ENCODE assay signal across 10 cellular contexts in genomic region chr15:72141171-72142084, GRCh38. TPM values are rescaled to one million over a fixed set of nuclear protein-coding genes. Genes with fewer than 3 reads are reported as not detected.
DNase-seq lines count a peak whose midpoint lies in the region; ATAC-seq and TF ChIP-seq lines count a peak whose summit lies in the region.
"Had no signal": no experiment of that assay in that cellular context is flagged by ENCODE, and none has a peak within 500 bp of the region (broad histone marks: within the 10 kb centered on the region; RNA-seq: fewer than 3 reads in every experiment).

No MANE protein-coding gene starts in this region.

- no peak overlapping the region for H3K27ac ChIP-seq in liver (ENCODE audit: low read depth in 1 of 2, low read length in 2 of 2)
- H3K27ac ChIP-seq in gastroesophageal sphincter = peak overlapping the region in 2 of 4 donors; percentile 23 to 53

- no peaks in the 10 kb centered on the region for H3K27me3 ChIP-seq in liver (ENCODE audit: control insufficient read depth in 4 of 4, insufficient read depth in 4 of 4, low read length in 3 of 4)
- no peaks in the 10 kb centered on the region for H3K27me3 ChIP-seq in gastroesophageal sphincter

- H3K9me3 ChIP-seq in liver (ENCODE audit: control insufficient read depth in 4 of 4, low read length in 3 of 4) (no peaks in the 10 kb centered on the region), gastroesophageal sphincter (no peaks in the 10 kb centered on the region)

- in situ Hi-C loops in KBM-7 (cut with MboI; ENCODE audit: low pct_unique_long_range_greater_than_20kb, low sequenced_read_pairs) = no loop called here

- no peak for TF ChIP-seq EP300 in gastroesophageal sphincter (IDR thresholded peaks at IDR 0.05)

- TF ChIP-seq POLR2A in gastroesophageal sphincter (IDR thresholded peaks at IDR 0.05) = no peak

- H3K9ac ChIP-seq in liver (ENCODE audit: low read depth in 1 of 2, low read length in 2 of 2) = no peak overlapping the region

- peak in 1 of 2 donors; percentile 17 for TF ChIP-seq RAD21 in liver (IDR thresholded peaks at IDR 0.05)

- ATAC-seq in GM18511 (IDR thresholded peaks at IDR 0.05; ENCODE audit: unreplicated experiment) = peak; percentile 100
- peak; percentile 100 for ATAC-seq in GM21786 (IDR thresholded peaks at IDR 0.05; ENCODE audit: unreplicated experiment)
- no peak for ATAC-seq in gastroesophageal sphincter

- H3K36me3 ChIP-seq in liver (ENCODE audit: control insufficient read depth in 4 of 4, insufficient read depth in 3 of 4, low read depth in 1 of 4, low read length in 3 of 4) (no peaks in the 10 kb centered on the region), gastroesophageal sphincter (peaks cover 0 to 5% of the 10 kb centered on the region in 2 donors)

- DNase-seq in KBM-7 (peak; percentile 67), dedifferentiated amniotic fluid mesenchymal stem cell (ENCODE audit: extremely low spot score) (no peak), COLO829 (ENCODE audit: low spot score) (no peak), NCI-H2171 treated with DMSO at 0.1 percent for 48 hours (lab: John Stamatoyannopoulos, UW) (no peak)
- DNase-seq: activated CD4-positive, alpha-beta T cell treated with anti-CD3 and anti-CD28 coated beads, Interleukin-2, amount 10 ng/mL, durations not matched to agents 24 days and 14 days; GOT3 had no signal

- no peak overlapping the region for H3K4me3 ChIP-seq in liver (ENCODE audit: low read depth in 1 of 3, low read length in 3 of 3)
- H3K4me3 ChIP-seq in gastroesophageal sphincter = no peak overlapping the region

- peaks cover 0 to 8% (median 3%) of the 10 kb centered on the region in 4 donors for H3K4me1 ChIP-seq in liver (ENCODE audit: control insufficient read depth in 4 of 4, insufficient read depth in 4 of 4, low read length in 3 of 4)
- peaks cover 0 to 14% (median 2%) of the 10 kb centered on the region in 3 donors for H3K4me1 ChIP-seq in gastroesophageal sphincter

- TF ChIP-seq CTCF in liver (IDR thresholded peaks at IDR 0.05; ENCODE audit: low read depth, low read length, missing input control) (no peak), gastroesophageal sphincter (IDR thresholded peaks at IDR 0.05) (no peak)

- 55% methylated on average over 4 of the region's 4 CpGs for WGBS in liver
- 36 to 62% methylated on average over 4 of the region's 4 CpGs for WGBS in gastroesophageal sphincter (ENCODE audit: low coverage in 1 of 2), 2 donors

TF ChIP-seq in liver, 16 proteins besides CTCF, POLR2A, EP300 and RAD21:
- TF ChIP-seq NR2F2 (IDR thresholded peaks at IDR 0.05) (peak; percentile 48), MAX (IDR thresholded peaks at IDR 0.05) (no peak), SP1 (IDR thresholded peaks at IDR 0.05) (no peak), RXRA (IDR thresholded peaks at IDR 0.05) (peak; percentile 29 to 43), FOXA2 (IDR thresholded peaks at IDR 0.05) (peak; percentile 50), JUND (IDR thresholded peaks at IDR 0.05) (peak; percentile 34 to 35), HNF4A (conservative IDR thresholded peaks at IDR 0.05) (peak; percentile 77 to 79), EGR1 (IDR thresholded peaks at IDR 0.05; ENCODE audit: low read depth in 2 of 2) (peak in 1 of 2 donors; percentile 29)

RNA-seq across cellular contexts. Expression of gene SENP8, which starts 23.2 kb away (rescaled TPM):
- total RNA-seq in liver (1 to 10 TPM in 1 of 2 donors, under 1 TPM in 1; 0.67 to 1.0 TPM), gastroesophageal sphincter (1 to 10 TPM in 3 of 4 donors, under 1 TPM in 1; 0.92 to 2.8 (median 2.1) TPM)
- polyA plus RNA-seq in liver = 1 to 10 TPM in 1 of 2 donors, under 1 TPM in 1; 0.74 to 1.0 TPM

RNA-seq across cellular contexts. Expression of gene MYO9A, which starts 23.5 kb away (rescaled TPM):
- total RNA-seq in liver = 10 to 100 TPM; 12.0 to 14.9 TPM
- polyA plus RNA-seq in liver = 1 to 10 TPM; 1.4 to 4.7 TPM
- total RNA-seq in gastroesophageal sphincter = 100 to 1,000 TPM in 2 of 4 donors, 10 to 100 TPM in 2; 74.5 to 118 (median 108) TPM

RNA-seq across cellular contexts. Expression of gene GRAMD2A, which starts 56.2 kb away (rescaled TPM):
- not detected for total RNA-seq in liver
- polyA plus RNA-seq in liver = not detected
- total RNA-seq in gastroesophageal sphincter = under 1 TPM in 2 of 4 donors, not detected in 2; 0.39 to 0.64 TPM

Comparison
In these comparisons a context has a peak if more than half of its experiments do, and no peak if none do; other contexts are left out.
1. RNA of gene MYO9A, which starts 23.5 kb away (total RNA-seq): 74.5 to 118 TPM in gastroesophageal sphincter; 12.0 to 14.9 TPM in liver; every median in the first group is over 4 times any median in the second.